In genomic region chr4:148353571-148353970, GRCh38 we compare ENCODE assay signal across 7 cellular contexts.
"Had no signal": no experiment of that assay in that cellular context is flagged by ENCODE, and none has a peak within 500 bp of the region (broad histone marks: within the 10 kb centered on the region; RNA-seq: fewer than 3 reads in every experiment).

No MANE protein-coding gene starts in this region.

- FAIRE-seq: GM12878, GM12891, GM12892, GM18507, GM19239 had no signal

- H3K4me3 ChIP-seq: GM12878 had no signal

- DNase-seq: GDM1, GF-D8 had no signal

- ATAC-seq: GM12878 had no signal
